Comparison of ENCODE assay signal across 1 cellular context in genomic region chr7:100093498-100093897, GRCh38.
TF ChIP-seq lines count a peak whose summit lies in the region.

No MANE protein-coding gene starts in this region.

TF ChIP-seq in A549, 52 proteins besides CTCF, POLR2A, EP300 and RAD21:
- no peak for TF ChIP-seq ZC3H11A (IDR thresholded peaks at IDR 0.05)
- TF ChIP-seq BCL3 (IDR thresholded peaks at IDR 0.05) = 0 out of 3 replicates have a peak, but pooled peaks have one; percentile 2
- TF ChIP-seq POLR2AphosphoS2 (conservative IDR thresholded peaks at IDR 0.05; ENCODE audit: low read length) = no peak
- TF ChIP-seq HOXB13 (CRISPR knock-in tag; IDR thresholded peaks at IDR 0.05; ENCODE audit: low read depth) = no peak
- no peak for TF ChIP-seq ZNF302 (CRISPR knock-in tag; IDR thresholded peaks at IDR 0.05)
- TF ChIP-seq FOSB (CRISPR knock-in tag; IDR thresholded peaks at IDR 0.05) = no peak
- TF ChIP-seq RARB (CRISPR knock-in tag; IDR thresholded peaks at IDR 0.05) = no peak
- no peak for TF ChIP-seq NR3C1 (IDR thresholded peaks at IDR 0.05)
TF ChIP-seq in A549: peak in this region for 1.
